ENCODE assay signal across 15 cellular contexts in genomic region chr5:74255692-74256091, GRCh38.
DNase-seq lines count a peak whose midpoint lies in the region; ATAC-seq and TF ChIP-seq lines count a peak whose summit lies in the region.
"Had no signal": no experiment of that assay in that cellular context is flagged by ENCODE, and none has a peak within 500 bp of the region (broad histone marks: within the 10 kb centered on the region; RNA-seq: fewer than 3 reads in every experiment).

No MANE protein-coding gene starts in this region.

- H3K4me3 ChIP-seq in colonic mucosa (no peak overlapping the region), transverse colon (no peak overlapping the region), Karpas-422 (ENCODE audit: low read length) (no peak overlapping the region)
- H3K4me3 ChIP-seq: HAP-1 had no signal

- H2AFZ ChIP-seq in Karpas-422 (ENCODE audit: low read length): no peak overlapping the region

- 79 to 100% methylated on average over 1 to 3 of the region's 3 CpGs for WGBS in transverse colon (ENCODE audit: low coverage in 1 of 2), 2 donors

- no peaks in the 10 kb centered on the region for H3K27me3 ChIP-seq in colonic mucosa
- H3K27me3 ChIP-seq in transverse colon: no peaks in the 10 kb centered on the region
- H3K27me3 ChIP-seq in Karpas-422 (ENCODE audit: low read length): no peaks in the 10 kb centered on the region

- H3K9ac ChIP-seq in colonic mucosa (ENCODE audit: low read depth in 2 of 2, low read length in 2 of 2) (no peak overlapping the region), Karpas-422 (ENCODE audit: low read length) (no peak overlapping the region)

- H4K20me1 ChIP-seq in Karpas-422 (ENCODE audit: insufficient read depth, low read depth, low read length): peaks cover 4% of the 10 kb centered on the region; the same call in 1 of the 2 replicates

- H3K9me3 ChIP-seq in colonic mucosa (no peaks in the 10 kb centered on the region), transverse colon (no peaks in the 10 kb centered on the region), Karpas-422 (ENCODE audit: low read length) (no peaks in the 10 kb centered on the region)
- H3K9me3 ChIP-seq: HAP-1 had no signal

- peaks cover 4% of the 10 kb centered on the region for H3K27me3 Mint-ChIP-seq in nephron (ENCODE audit: low read depth)

- no peak for ATAC-seq in SK-N-SH treated with all-trans-retinoic acid at 6 μM for 48 hours

- H3K9me2 ChIP-seq in Karpas-422 (replicated peaks; ENCODE audit: insufficient read depth, low read length): no peaks in the 10 kb centered on the region

- no peak for TF ChIP-seq POLR2A in transverse colon (IDR thresholded peaks at IDR 0.05)

- H3K4me2 ChIP-seq in Karpas-422 (ENCODE audit: low read depth, low read length, poor library complexity, severe bottlenecking): no peak overlapping the region

- H3K36me3 ChIP-seq in colonic mucosa (no peaks in the 10 kb centered on the region), transverse colon (no peaks in the 10 kb centered on the region), Karpas-422 (ENCODE audit: insufficient read depth, low read length) (no peaks in the 10 kb centered on the region)
- H3K36me3 ChIP-seq: HAP-1 had no signal

- H3K27ac Mint-ChIP-seq in nephron: peak overlapping the region; percentile 96 to 100 (median 98)
- H3K27ac Mint-ChIP-seq: CD4-positive, alpha-beta memory T cell had no signal

- TF ChIP-seq EP300 in transverse colon (IDR thresholded peaks at IDR 0.05; ENCODE audit: low read depth): no peak

- H3K4me1 ChIP-seq in colonic mucosa (peaks cover 8% of the 10 kb centered on the region), transverse colon (peaks cover 13 to 41% (median 26%) of the 10 kb centered on the region in 4 donors), Karpas-422 (ENCODE audit: low read length) (peaks cover 11% of the 10 kb centered on the region)
- H3K4me1 ChIP-seq: HAP-1 had no signal

- H3K4me3 Mint-ChIP-seq in nephron: no peak overlapping the region
- H3K4me3 Mint-ChIP-seq: CD4-positive, alpha-beta memory T cell had no signal

- DNase-seq in colonic mucosa (no peak), transverse colon (no peak), SIG-M5 (lab: John Stamatoyannopoulos, UW) (no peak), Karpas-422 (no peak)
- DNase-seq: C1 segment of cervical spinal cord; Calu3; CD4-positive, alpha-beta memory T cell; COR-L47; DMS53; DMS79 treated with DMSO at 0.1 percent for 48 hours; GF-D8; GOT3 had no signal

- intact Hi-C loops in colonic mucosa (cut with DNase I) (no loop called here), transverse colon (cut with DNase I; ENCODE audit: low total_unique reads) (no loop called here)

- peaks cover 83% of the 10 kb centered on the region for H3K4me1 Mint-ChIP-seq in nephron
- H3K4me1 Mint-ChIP-seq: CD4-positive, alpha-beta memory T cell had no signal

- TF ChIP-seq CTCF in colonic mucosa (IDR thresholded peaks at IDR 0.05) (no peak), nephron (IDR thresholded peaks at IDR 0.05; ENCODE audit: unreplicated experiment in 3 of 3) (no peak), transverse colon (IDR thresholded peaks at IDR 0.05) (no peak)

- in situ Hi-C loops in transverse colon (cut with MboI; ENCODE audit: low pct_ligation_motif_present in 1 of 4, low pct_unique_long_range_greater_than_20kb in 1 of 4, low sequenced_read_pairs in 3 of 4): no loop called here

- H3K36me3 Mint-ChIP-seq in nephron (ENCODE audit: low read depth): no peaks in the 10 kb centered on the region
- H3K36me3 Mint-ChIP-seq: CD4-positive, alpha-beta memory T cell had no signal

- H3K27ac ChIP-seq in colonic mucosa: peak overlapping the region; percentile 9
- peak overlapping the region in 3 of 4 donors; percentile 3 to 84 (median 77) for H3K27ac ChIP-seq in transverse colon
- H3K27ac ChIP-seq in Karpas-422 (ENCODE audit: low read length): no peak overlapping the region

- H3K9me3 Mint-ChIP-seq in nephron: no peaks in the 10 kb centered on the region
- H3K9me3 Mint-ChIP-seq: CD4-positive, alpha-beta memory T cell had no signal

- no peaks in the 10 kb centered on the region for H3K79me2 ChIP-seq in Karpas-422 (ENCODE audit: low read length)

TF ChIP-seq in SK-N-SH treated with all-trans-retinoic acid at 6 μM for 48 hours, 23 proteins besides CTCF, POLR2A, EP300 and RAD21:
- TF ChIP-seq TSHZ2 (CRISPR knock-in tag; IDR thresholded peaks at IDR 0.05) (no peak), OSR1 (CRISPR knock-in tag; IDR thresholded peaks at IDR 0.05) (no peak), ZNF70 (CRISPR knock-in tag; IDR thresholded peaks at IDR 0.05) (no peak)
TF ChIP-seq in SK-N-SH treated with all-trans-retinoic acid at 6 μM for 48 hours: peak in this region for 0.
